Comparison of ENCODE assay signal across 28 cellular contexts in genomic region chr12:1750300-1750699, GRCh38.
"Had no signal": no experiment of that assay in that cellular context is flagged by ENCODE, and none has a peak within 500 bp of the region (broad histone marks: within the 10 kb centered on the region; RNA-seq: fewer than 3 reads in every experiment).

No MANE protein-coding gene starts in this region.

- H3K27ac ChIP-seq: neural progenitor cell, ovary, parathyroid adenoma, psoas muscle, right lobe of liver, sigmoid colon, stomach, testis, tibial artery, transverse colon, upper lobe of right lung, uterus had no signal

- H3K27ac Mint-ChIP-seq: nephron; neural progenitor cell; stimulated activated effector memory CD8-positive, alpha-beta T cell treated with anti-CD3 and anti-CD28 coated beads, Interleukin-12 subunit alpha, Interleukin-12 subunit beta, amount 100 ng/mL, for 72 hours; stimulated activated naive B cell treated with anti-CD40 and anti-IgM and Interleukin-4, amounts not matched to agents 10 μg/mL and 1 μg/mL and 100 μg/mL, for 72 hours; stimulated activated naive CD8-positive, alpha-beta T cell treated with anti-CD3 and anti-CD28 coated beads, Interleukin-15, Interleukin-2, amounts not matched to agents 100 ng/mL and 50 ng/mL, for 24 hours; type B pancreatic cell had no signal

- ATAC-seq: natural killer cell; psoas muscle; right cardiac atrium; stimulated activated effector memory CD8-positive, alpha-beta T cell treated with anti-CD3 and anti-CD28 coated beads, Interleukin-12 subunit alpha, Interleukin-12 subunit beta, amount 100 ng/mL, for 72 hours; stimulated activated naive B cell treated with anti-CD40 and anti-IgM and Interleukin-4, amounts not matched to agents 10 μg/mL and 1 μg/mL and 100 μg/mL, for 72 hours; upper lobe of right lung had no signal

- H3K27me3 Mint-ChIP-seq: progenitor cell of endocrine pancreas; stimulated activated naive B cell treated with anti-CD40 and anti-IgM and Interleukin-4, amounts not matched to agents 10 μg/mL and 1 μg/mL and 100 μg/mL, for 72 hours; stimulated activated naive CD8-positive, alpha-beta T cell treated with anti-CD3 and anti-CD28 coated beads, Interleukin-15, Interleukin-2, amounts not matched to agents 100 ng/mL and 50 ng/mL, for 24 hours; type B pancreatic cell had no signal

- H3K4me3 Mint-ChIP-seq: natural killer cell; nephron; neural progenitor cell; stimulated activated effector memory CD8-positive, alpha-beta T cell treated with anti-CD3 and anti-CD28 coated beads, Interleukin-12 subunit alpha, Interleukin-12 subunit beta, amount 100 ng/mL, for 72 hours; stimulated activated naive B cell treated with anti-CD40 and anti-IgM and Interleukin-4, amounts not matched to agents 10 μg/mL and 1 μg/mL and 100 μg/mL, for 72 hours; stimulated activated naive CD8-positive, alpha-beta T cell treated with anti-CD3 and anti-CD28 coated beads, Interleukin-15, Interleukin-2, amounts not matched to agents 100 ng/mL and 50 ng/mL, for 24 hours; type B pancreatic cell had no signal

- H3K4me1 Mint-ChIP-seq: nephron, neural progenitor cell had no signal

- DNase-seq: natural killer cell; occipital lobe; ovary; posterior cingulate gyrus; psoas muscle; right cardiac atrium; right lobe of liver; sigmoid colon; small intestine; stimulated activated CD4-positive, alpha-beta T cell treated with anti-CD3 and anti-CD28 coated beads, Interleukin-15, amount 100 ng/mL, for 24 hours; stimulated activated CD4-positive, alpha-beta T cell treated with anti-CD3 and anti-CD28 coated beads, Interleukin-2, amount 100 ng/mL, for 24 hours; stimulated activated CD4-positive, alpha-beta T cell treated with anti-CD3 and anti-CD28 coated beads, Interleukin-2, amount 100 ng/mL, for 48 hours; stimulated activated CD4-positive, alpha-beta T cell treated with anti-CD3 and anti-CD28 coated beads, Interleukin-4, amount 100 ng/mL, for 24 hours; stimulated activated naive B cell treated with anti-CD40 and anti-IgM and Interleukin-4, amounts not matched to agents 10 μg/mL and 1 μg/mL and 100 μg/mL, for 72 hours; stimulated activated naive CD4-positive, alpha-beta T cell treated with Interleukin-2 at 50 U/mL for 16 hours; stomach; testis; tibial artery; transverse colon; upper lobe of right lung; uterus had no signal

- H3K4me3 ChIP-seq: neural progenitor cell, ovary, psoas muscle, right lobe of liver, sigmoid colon, stomach, testis, tibial artery, transverse colon, upper lobe of right lung, uterus had no signal

- H3K9me3 ChIP-seq: ovary, sigmoid colon, testis, uterus had no signal

- H3K36me3 ChIP-seq: ovary, uterus had no signal

- H3K4me1 ChIP-seq: neural progenitor cell, parathyroid adenoma, sigmoid colon, testis, tibial artery, transverse colon, upper lobe of right lung, uterus had no signal

- H3K27me3 ChIP-seq: neural progenitor cell, ovary, right lobe of liver, sigmoid colon, stomach, testis, tibial artery, transverse colon, upper lobe of right lung, uterus had no signal
